In the genomic region with DNA sequence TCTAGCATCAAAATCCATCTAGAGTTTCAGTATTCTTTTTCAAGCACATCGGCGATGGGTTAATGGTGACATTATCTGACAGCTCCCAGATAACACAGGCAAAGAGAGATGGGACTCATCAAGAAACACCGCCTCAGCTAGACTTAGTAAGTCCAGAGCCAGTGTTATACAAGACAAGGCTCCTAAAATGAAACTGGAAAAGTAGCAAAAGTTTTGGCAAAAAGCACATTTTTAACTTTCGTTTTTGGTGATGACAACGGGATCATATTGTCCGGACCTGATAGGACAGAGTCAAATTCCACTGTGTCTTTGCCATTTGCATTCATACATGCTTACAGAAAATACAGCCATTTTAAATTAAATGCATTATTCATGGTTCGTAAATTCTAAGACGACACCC, we compare ENCODE assay signal across 1 cellular context.
TF ChIP-seq lines count a peak whose summit lies in the region.

No MANE protein-coding gene starts in this region.

TF ChIP-seq in GM23338, 12 proteins besides CTCF, POLR2A, EP300 and RAD21 (continued from another document):
- TF ChIP-seq ZNF462 (CRISPR knock-in tag; IDR thresholded peaks at IDR 0.05) (no peak), EZH2phosphoT487 (IDR thresholded peaks at IDR 0.05; ENCODE audit: unreplicated experiment) (no peak)
